ENCODE assay signal across 8 cellular contexts in the genomic region with DNA sequence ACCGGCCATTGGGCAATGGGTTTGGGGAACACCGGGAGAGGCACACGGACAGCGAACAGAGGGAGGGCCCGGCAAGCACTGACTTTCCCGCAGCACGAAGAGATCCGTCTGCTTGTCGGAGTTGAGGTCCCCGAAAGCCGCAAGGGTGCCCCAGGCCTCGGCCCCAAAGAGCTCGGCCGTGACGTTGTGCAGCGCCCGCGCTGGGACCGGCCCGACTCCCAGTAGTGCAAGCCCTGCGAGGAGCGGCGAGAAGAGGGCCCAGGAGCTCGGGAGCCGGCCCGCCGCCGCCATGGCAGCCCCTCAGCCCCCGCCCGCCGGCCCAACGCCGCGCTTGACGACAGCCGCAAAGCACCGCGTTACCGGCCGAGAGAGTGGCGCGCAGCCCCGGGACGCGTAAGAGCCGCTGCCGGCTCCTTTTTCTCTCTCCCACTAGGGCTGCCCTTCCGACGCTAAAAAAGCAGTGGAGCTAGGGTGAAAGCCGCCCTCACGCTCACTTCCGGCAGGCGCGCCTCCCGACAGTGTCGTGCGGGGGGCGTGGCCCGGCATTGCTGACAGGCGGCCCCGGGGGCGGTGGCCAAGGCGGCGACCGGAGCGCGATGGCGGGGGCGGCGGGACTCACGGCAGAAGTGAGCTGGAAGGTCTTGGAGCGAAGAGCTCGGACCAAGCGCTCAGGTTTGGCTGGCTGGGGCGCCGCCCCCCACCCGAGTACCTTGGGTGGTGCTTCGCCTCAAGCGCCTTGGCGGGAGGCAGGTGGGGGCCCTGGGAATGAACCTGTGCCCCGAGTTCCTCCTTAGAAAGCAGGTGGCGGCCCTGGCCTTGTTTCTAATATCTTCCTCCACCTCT.
DNase-seq lines count a peak whose midpoint lies in the region; ATAC-seq, FAIRE-seq and TF ChIP-seq lines count a peak whose summit lies in the region.

ITFG1 (minus strand) TSS at position 309 of the 843 bp plus-strand sequence; CDS start at position 291, 18 bp downstream.
PHKB (plus strand) TSS at position 577 of the 843 bp plus-strand sequence; CDS start at position 597, 20 bp downstream.

- peak within 1 kb of the TSS; percentile 90 for H3K4me3 ChIP-seq in OCI-LY3 (ENCODE audit: low read length)

- H3K9me3 ChIP-seq in OCI-LY3 (ENCODE audit: insufficient read depth, low read length), result no peaks in the 10 kb centered on the region

- peaks cover 10% of the 10 kb centered on the region for H3K4me1 ChIP-seq in OCI-LY3 (ENCODE audit: low read length)

- H2AFZ ChIP-seq in OCI-LY3 (ENCODE audit: low read depth, low read length), result peak within 1 kb of the TSS; percentile 78

- DNase-seq in D721Med (ENCODE audit: insufficient read length, low spot score) (peak; percentile 13), HTR-8/SVneo (ENCODE audit: insufficient read length, low spot score) (peak; percentile 60), activated T-cell treated with anti-CD3 and anti-CD28 coated beads for 24 hours (ENCODE audit: low read depth) (peak; percentile 91), epidermal melanocyte (ENCODE audit: insufficient read length, low spot score) (peak; percentile 44), middle frontal gyrus (ENCODE audit: extremely low spot score, low spot score) (peak; percentile 78)
- peak; percentile 90 to 93 for DNase-seq in stimulated activated CD8-positive, alpha-beta memory T cell treated with anti-CD3 and anti-CD28 coated beads, Interleukin-2, amount 100 ng/mL, for 1 hour (ENCODE audit: low read depth in 2 of 2)

- H3K27ac ChIP-seq in OCI-LY3 (ENCODE audit: low read length), result peak within 1 kb of the TSS; percentile 82

- peak within 1 kb of the TSS; percentile 99 for H3K4me2 ChIP-seq in OCI-LY3 (ENCODE audit: low read length)

- H3K27me3 ChIP-seq in OCI-LY3 (ENCODE audit: low read depth, low read length), result no peaks in the 10 kb centered on the region

- no peaks in the 10 kb centered on the region for H4K20me1 ChIP-seq in OCI-LY3 (ENCODE audit: insufficient read depth, low read length)

- H3K36me3 ChIP-seq in OCI-LY3 (replicated peaks; ENCODE audit: low read depth, low read length), result peaks cover 2% of the 10 kb centered on the region

- peak within 1 kb of the TSS; percentile 80 for H3K9ac ChIP-seq in OCI-LY3 (ENCODE audit: low read length)

- peak; percentile 69 for ATAC-seq in GM21381 (IDR thresholded peaks at IDR 0.05; ENCODE audit: unreplicated experiment)

- FAIRE-seq in D721Med (lab: Jason Lieb, UNC) (no peak), HTR-8/SVneo (lab: Jason Lieb, UNC) (peak; percentile 23)

- H3K79me2 ChIP-seq in OCI-LY3 (ENCODE audit: low read length), result peaks cover 27% of the 10 kb centered on the region

- TF ChIP-seq CTCF in D721Med (IDR thresholded peaks at IDR 0.05; ENCODE audit: insufficient read depth, missing control alignments) (no peak), OCI-LY3 (IDR thresholded peaks at IDR 0.05; ENCODE audit: low read depth, low read length) (no peak)

Comparison
In these comparisons a context has a peak if more than half of its experiments do, and no peak if none do; other contexts are left out.
1. Peak in every context shown above with its lines: DNase-seq, ATAC-seq, H3K4me3 ChIP-seq and H3K27ac ChIP-seq.
2. DNase-seq: peak in every context shown above with its lines; median percentile 92 in stimulated activated CD8-positive, alpha-beta memory T cell treated with anti-CD3 and anti-CD28 coated beads, Interleukin-2, amount 100 ng/mL, for 1 hour; 91 in activated T-cell treated with anti-CD3 and anti-CD28 coated beads for 24 hours; 78 in middle frontal gyrus; 60 in HTR-8/SVneo; 44 in epidermal melanocyte; 13 in D721Med.